Comparison of ENCODE assay signal across 8 cellular contexts in the genomic region with DNA sequence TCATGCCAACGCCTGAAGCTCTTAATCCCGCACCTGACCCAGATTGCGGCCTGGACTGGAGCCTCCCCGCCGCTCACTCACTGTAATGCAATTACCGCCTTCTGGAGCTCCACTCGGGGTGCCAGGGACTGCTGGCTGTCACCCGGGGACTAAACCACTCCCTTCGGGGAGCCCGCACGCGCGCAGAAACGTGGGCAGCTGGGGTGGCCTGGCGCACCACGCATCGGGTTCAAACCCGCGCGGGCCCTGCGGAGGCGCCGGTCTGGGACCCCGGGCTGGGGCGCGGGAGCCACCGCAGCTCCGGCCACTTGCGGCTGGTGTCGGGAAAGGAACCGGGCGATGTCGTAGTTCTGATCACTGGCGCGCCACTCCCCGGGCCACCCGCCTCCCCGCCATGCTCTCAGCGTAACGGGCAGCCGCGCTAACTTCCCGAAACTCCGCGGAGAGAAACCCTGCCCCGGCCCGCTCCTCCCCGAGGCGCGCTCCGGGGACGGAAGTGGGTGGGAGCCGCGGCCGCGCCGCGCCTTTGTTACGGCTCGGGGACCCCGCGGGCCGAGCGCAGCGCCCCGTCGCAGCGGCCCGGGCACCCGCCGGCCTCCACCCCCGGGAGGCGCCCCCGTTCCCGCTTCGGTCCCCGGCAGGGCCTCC.
DNase-seq lines count a peak whose midpoint lies in the region; ATAC-seq, FAIRE-seq and TF ChIP-seq lines count a peak whose summit lies in the region.

No MANE protein-coding gene starts in this region.

- H2AFZ ChIP-seq in HepG2 (ENCODE audit: low read length): no peak overlapping the region

- no peak for FAIRE-seq in HepG2 (lab: Jason Lieb, UNC)

- peaks cover 12% of the 10 kb centered on the region for H3K79me2 ChIP-seq in HepG2 (ENCODE audit: insufficient read depth, low read length)

- no peaks in the 10 kb centered on the region for H3K9me3 ChIP-seq in HUES64 (ENCODE audit: insufficient read depth, low read depth, low read length)
- no peaks in the 10 kb centered on the region for H3K9me3 ChIP-seq in HepG2 (ENCODE audit: low read length)

- ATAC-seq in GM21390 (IDR thresholded peaks at IDR 0.05; ENCODE audit: unreplicated experiment): peak; percentile 45
- ATAC-seq in activated CD4-positive, CD25-positive, alpha-beta regulatory T cell treated with anti-CD3 and anti-CD28 coated beads, Interleukin-2, amount 50 U/mL, for 24 hours: peak; percentile 40 to 46
- peak; percentile 21 for ATAC-seq in HepG2

- H3K4me2 ChIP-seq in HepG2 (ENCODE audit: low read depth, low read length): peak overlapping the region; percentile 90

- intact Hi-C loops in HepG2 (cut with micrococcal nuclease; ENCODE audit: unreplicated experiment): no loop called here

- DNase-seq in DMS114 treated with DMSO at 0.1 percent for 48 hours (lab: John Stamatoyannopoulos, UW; ENCODE audit: unreplicated experiment) (peak; percentile 12), choroid plexus epithelial cell (ENCODE audit: low read depth) (peak; percentile 28), HepG2 (ENCODE audit: low spot score) (no peak), NAMALWA (ENCODE audit: low spot score) (no peak)
- DNase-seq in stimulated activated CD4-positive, alpha-beta T cell treated with anti-CD3 and anti-CD28 coated beads, Interleukin-4, amount 100 ng/mL, for 4 hours: peak; percentile 47 to 51

- under 1% methylated on average over 77 of the region's 77 CpGs for WGBS in HUES64
- 0% methylated on average over 6 of the region's 77 CpGs for WGBS in HepG2 (ENCODE audit: low lambda C conversion rate)

- peak overlapping the region; percentile 88 for H3K9ac ChIP-seq in HUES64 (ENCODE audit: low read depth, low read length)
- H3K9ac ChIP-seq in HepG2 (ENCODE audit: insufficient read depth, low read depth, low read length): peak overlapping the region; percentile 77

- CTCF ChIA-PET in HepG2 (lab: Yijun Ruan, JAX; ENCODE audit: low intra/inter-chr PET ratio, low total read pairs): interaction anchor here (1.6 kb wide), 1 partner anchor 144 kb away, joined by 7 read pairs; no protein-coding TSS in a partner anchor

- H3K36me3 ChIP-seq in HUES64 (ENCODE audit: insufficient read depth, low read length) (no peaks in the 10 kb centered on the region), HepG2 (replicated peaks in 1 of 2; ENCODE audit: control insufficient read depth in 1 of 2, insufficient read depth in 2 of 2, low read length in 2 of 2) (no peaks in the 10 kb centered on the region)

- TF ChIP-seq CTCF in choroid plexus epithelial cell (conservative IDR thresholded peaks at IDR 0.05; ENCODE audit: low read depth, low read length): no peak
- TF ChIP-seq CTCF in HepG2 (CRISPR knock-in tag; IDR thresholded peaks at IDR 0.05): no peak

- no peaks in the 10 kb centered on the region for H4K20me1 ChIP-seq in HepG2 (ENCODE audit: insufficient read depth, low read length)

- POLR2A ChIA-PET in HepG2 (lab: Yijun Ruan, JAX): interaction anchor here (0.8 to 1.5 kb wide), 3 partner anchors 86 to 116 kb away, joined by 3 to 4 read pairs (median 4); no protein-coding TSS in a partner anchor

- BruUV-seq in HepG2 (replicated peaks; lab: Mats Ljungman, UMichigan): no TSS peak

- TF ChIP-seq RAD21 in HepG2 (CRISPR knock-in tag; IDR thresholded peaks at IDR 0.05): no peak

- peaks cover 31% of the 10 kb centered on the region for H3K4me1 ChIP-seq in HUES64 (ENCODE audit: insufficient read depth, low read length)
- H3K4me1 ChIP-seq in HepG2 (ENCODE audit: insufficient read depth, low read length): peaks cover 48% of the 10 kb centered on the region

- H3K4me3 ChIP-seq in HUES64 (ENCODE audit: low read length) (peak overlapping the region; percentile 87), choroid plexus epithelial cell (ENCODE audit: low read depth, low read length) (peak overlapping the region; percentile 71), HepG2 (replicated peaks in 1 of 3; ENCODE audit: insufficient read depth in 1 of 3, low read depth in 2 of 3, low read length in 3 of 3) (peak overlapping the region; percentile 73 to 88 (median 85))

- H3K27me3 ChIP-seq in HUES64 (ENCODE audit: insufficient read depth, low read length) (peaks cover 37% of the 10 kb centered on the region), HepG2 (ENCODE audit: control insufficient read depth in 1 of 2, insufficient read depth in 2 of 2, low read length in 2 of 2) (peaks cover 0 to 13% of the 10 kb centered on the region in 2 experiments; a peak in 2 of 5 replicates)

- TF ChIP-seq EP300 in HepG2 (IDR thresholded peaks at IDR 0.05; ENCODE audit: low read depth in 2 of 2, low read length in 2 of 2) (no peak), HepG2 (CRISPR knock-in tag; IDR thresholded peaks at IDR 0.05; ENCODE audit: borderline replicate concordance) (no peak)

- H3K27ac ChIP-seq in HUES64 (ENCODE audit: low read depth, low read length) (no peak overlapping the region), HepG2 (ENCODE audit: extremely low read length, insufficient read depth, low read length) (peak overlapping the region; percentile 39)

- in situ Hi-C loops in HepG2 (cut with HindIII; ENCODE audit: extremely low pct_ligation_motif_present, low pct_unique_long_range_greater_than_20kb): loop anchor here (5.0 kb wide), 1 partner anchor 98 kb away; no protein-coding TSS in a partner anchor

- no peak for TF ChIP-seq POLR2A in HepG2 (IDR thresholded peaks at IDR 0.05; ENCODE audit: insufficient read depth in 1 of 2, low read depth in 2 of 2, low read length in 2 of 2)

TF ChIP-seq in HepG2, 621 proteins besides CTCF, POLR2A, EP300 and RAD21 (continues in another document):
- TF ChIP-seq ZNF232 (CRISPR knock-in tag; IDR thresholded peaks at IDR 0.05; ENCODE audit: borderline replicate concordance): 0 out of 2 replicates have a peak, but pooled peaks have one; percentile 11
- no peak for TF ChIP-seq ZNF510 (CRISPR knock-in tag; IDR thresholded peaks at IDR 0.05; ENCODE audit: low read depth)
- TF ChIP-seq ZNF34 (CRISPR knock-in tag; IDR thresholded peaks at IDR 0.05; ENCODE audit: borderline replicate concordance): peak; percentile 41; the same call in 1 of the 2 replicates
- 0 out of 2 replicates have a peak, but pooled peaks have one; percentile 48 for TF ChIP-seq AHR (CRISPR knock-in tag; IDR thresholded peaks at IDR 0.05)
- TF ChIP-seq ZNF543 (CRISPR knock-in tag; IDR thresholded peaks at IDR 0.05): peak; percentile 33; the same call in 1 of the 2 replicates
- TF ChIP-seq SRY (CRISPR knock-in tag; IDR thresholded peaks at IDR 0.05): peak; percentile 30; the same call in 1 of the 2 replicates
- TF ChIP-seq NFAT5 (CRISPR knock-in tag; IDR thresholded peaks at IDR 0.05): no peak
- no peak for TF ChIP-seq KAT8 (CRISPR knock-in tag; IDR thresholded peaks at IDR 0.05)
- TF ChIP-seq SMAD9 (CRISPR knock-in tag; IDR thresholded peaks at IDR 0.05): no peak
- no peak for TF ChIP-seq ZNF607 (CRISPR knock-in tag; IDR thresholded peaks at IDR 0.05; ENCODE audit: borderline replicate concordance)
- no peak for TF ChIP-seq ETV5 (CRISPR knock-in tag; IDR thresholded peaks at IDR 0.05; ENCODE audit: borderline replicate concordance)
- TF ChIP-seq THRA (CRISPR knock-in tag; IDR thresholded peaks at IDR 0.05; ENCODE audit: borderline replicate concordance): no peak
- TF ChIP-seq JARID2 (CRISPR knock-in tag; IDR thresholded peaks at IDR 0.05; ENCODE audit: insufficient replicate concordance): no peak
- TF ChIP-seq ZNF577 (CRISPR knock-in tag; IDR thresholded peaks at IDR 0.05; ENCODE audit: borderline replicate concordance, low read depth): no peak

Comparison
In these comparisons a context has a peak if more than half of its experiments do, and no peak if none do; other contexts are left out.
1. DNase-seq: peak in DMS114 treated with DMSO at 0.1 percent for 48 hours (single experiment), choroid plexus epithelial cell (single experiment) and stimulated activated CD4-positive, alpha-beta T cell treated with anti-CD3 and anti-CD28 coated beads, Interleukin-4, amount 100 ng/mL, for 4 hours (2 of 2); none in HepG2 (single experiment) and NAMALWA (single experiment).
2. Peak in every context shown above with its lines, with median percentiles within 50 percentile points of each other: ATAC-seq and H3K4me3 ChIP-seq.